8 cellular contexts compared by ENCODE assay signal in the genomic region with DNA sequence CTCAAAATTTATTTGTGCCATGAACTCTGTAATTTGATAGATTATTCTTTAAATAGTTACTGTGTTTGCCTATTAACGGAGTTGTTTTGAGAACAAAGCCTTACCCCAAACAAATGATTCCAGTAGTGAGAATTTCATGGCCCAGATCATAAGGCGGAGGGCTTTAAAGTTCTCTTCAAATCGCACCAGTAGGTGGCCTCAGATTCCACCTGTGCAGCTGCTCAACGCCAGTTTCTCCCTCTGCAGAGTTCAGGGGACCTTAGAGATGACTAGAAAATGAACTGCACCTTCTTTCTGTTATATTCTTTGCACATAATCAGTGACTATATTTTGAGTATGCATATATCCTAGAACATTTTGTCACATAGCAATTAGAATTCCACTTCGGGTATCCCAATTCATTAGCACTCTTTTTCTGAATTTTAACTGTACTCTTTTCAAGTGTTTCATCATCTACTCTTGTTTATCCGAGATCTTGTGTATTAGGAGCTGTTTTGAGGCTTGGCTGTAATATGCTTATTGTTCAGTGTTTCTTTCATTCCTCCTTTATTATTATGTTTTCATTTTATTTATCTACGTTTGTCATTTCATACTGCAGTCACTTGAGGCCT.
A peak's percentile ranks its signal among the peaks of the same experiment; 100 is the strongest.
DNase-seq lines count a peak whose midpoint lies in the region; ATAC-seq, FAIRE-seq and TF ChIP-seq lines count a peak whose summit lies in the region.

No MANE protein-coding gene starts in this region.

- DNase-seq in A549 (ENCODE audit: low read depth in 1 of 2, low spot score in 1 of 2) = peak; percentile 46 to 58
- DNase-seq in NCI-H2081 treated with DMSO at 0.1 percent for 48 hours (lab: John Stamatoyannopoulos, UW) = peak; percentile 25
- DNase-seq in K562 (ENCODE audit: extremely low read depth in 1 of 4, low spot score in 3 of 4) = peak; percentile 21 to 46 (median 30)
- peak; percentile 28 for DNase-seq in medulla oblongata (ENCODE audit: extremely low spot score)
- no peak for DNase-seq in T-helper 2 cell treated with Interferon-gamma antibody and Interleukin-4, amounts not matched to agents 5 μg/mL and 100 μg/mL, for 36 hours (ENCODE audit: low spot score)

- FAIRE-seq in A549 (lab: Jason Lieb, UNC) (peak; percentile 73), K562 (lab: Jason Lieb, UNC) (peak; percentile 82)

- no peaks in the 10 kb centered on the region for H3K27me3 Mint-ChIP-seq in T-helper 2 cell treated with Interferon-gamma antibody and Interleukin-4, amounts not matched to agents 5 μg/mL and 100 μg/mL, for 36 hours (ENCODE audit: low read depth)

- H3K27ac ChIP-seq in A549 = no peak overlapping the region
- H3K27ac ChIP-seq in K562 (ENCODE audit: extremely low read depth, low read depth, low read length) = no peak overlapping the region

- no peak for TF ChIP-seq EP300 in A549 (IDR thresholded peaks at IDR 0.05)
- no peak for TF ChIP-seq EP300 in K562 (IDR thresholded peaks at IDR 0.05; ENCODE audit: low read length)

- intact Hi-C loops in K562 (cut with micrococcal nuclease) = loop anchor here (1.0 kb wide), 1 partner anchor 229 kb away; no protein-coding TSS in a partner anchor

- ATAC-seq in A549 (peak; percentile 82 to 87; a peak in 5 of 6 replicates), K562 (peak; percentile 87), HG02798 (IDR thresholded peaks at IDR 0.05; ENCODE audit: poor library complexity, unreplicated experiment) (no peak), GM21515 (IDR thresholded peaks at IDR 0.05; ENCODE audit: unreplicated experiment) (no peak)

- H3K4me1 ChIP-seq in A549 (no peaks in the 10 kb centered on the region), K562 (replicated peaks in 1 of 2; ENCODE audit: control insufficient read depth in 2 of 2, insufficient read depth in 2 of 2, low read length in 2 of 2) (no peaks in the 10 kb centered on the region)

- H3K36me3 ChIP-seq in K562 (ENCODE audit: control insufficient read depth, insufficient read depth, low read length) = no peaks in the 10 kb centered on the region

- TF ChIP-seq POLR2A in A549 (IDR thresholded peaks at IDR 0.05; ENCODE audit: low read length) (no peak), K562 (conservative IDR thresholded peaks at IDR 0.05) (no peak)

- no peaks in the 10 kb centered on the region for H3K4me1 Mint-ChIP-seq in T-helper 2 cell treated with Interferon-gamma antibody and Interleukin-4, amounts not matched to agents 5 μg/mL and 100 μg/mL, for 36 hours (ENCODE audit: low read depth)

- CTCF ChIA-PET in A549 (lab: Yijun Ruan, JAX) (interaction anchor here (0.7 to 10.0 kb wide), 39 partner anchors 9 to 509 kb away, joined by 3 to 177 read pairs (median 5); partner anchors contain the start of gene CHRM5), K562 (lab: Yijun Ruan, JAX; ENCODE audit: low intra/inter-chr PET ratio) (no interaction called here)

- H3K9me3 ChIP-seq in A549 (no peaks in the 10 kb centered on the region), K562 (replicated peaks; ENCODE audit: control insufficient read depth, insufficient read depth, low read depth, low read length) (no peaks in the 10 kb centered on the region)

- H3K4me3 ChIP-seq in A549 (no peak overlapping the region), K562 (no peak overlapping the region)

- POLR2A ChIA-PET in A549 (lab: Yijun Ruan, JAX) (no interaction called here), K562 (lab: Yijun Ruan, JAX) (no interaction called here)

- no peaks in the 10 kb centered on the region for H3K79me2 ChIP-seq in K562 (ENCODE audit: control insufficient read depth, insufficient read depth, low read length)

- no peak overlapping the region for H3K9ac ChIP-seq in K562 (ENCODE audit: insufficient read depth in 1 of 2, low read depth in 2 of 2, low read length in 2 of 2)

- no peak overlapping the region for H3K27ac Mint-ChIP-seq in T-helper 2 cell treated with Interferon-gamma antibody and Interleukin-4, amounts not matched to agents 5 μg/mL and 100 μg/mL, for 36 hours

- H3K9me3 Mint-ChIP-seq in T-helper 2 cell treated with Interferon-gamma antibody and Interleukin-4, amounts not matched to agents 5 μg/mL and 100 μg/mL, for 36 hours = no peaks in the 10 kb centered on the region

- H3K4me2 ChIP-seq in A549 = no peak overlapping the region
- no peak overlapping the region for H3K4me2 ChIP-seq in K562 (ENCODE audit: insufficient read depth, low read length)

- BruUV-seq in K562 (replicated peaks; lab: Mats Ljungman, UMichigan) = no TSS peak

- WGBS in A549 (ENCODE audit: missing lambda C conversion rate) = 30% methylated on average over 7 of the region's 7 CpGs
- 2% methylated on average over 7 of the region's 7 CpGs for WGBS in K562 (ENCODE audit: insufficient coverage, low coverage, missing lambda C conversion rate)

- no peaks in the 10 kb centered on the region for H3K9me1 ChIP-seq in K562 (ENCODE audit: control insufficient read depth, insufficient read depth, low read length)

- in situ Hi-C loops in K562 (cut with MboI) = loop anchor here (5.0 kb wide), 1 partner anchor 222 kb away; no protein-coding TSS in a partner anchor

- no peaks in the 10 kb centered on the region for H4K20me1 ChIP-seq in K562 (replicated peaks; ENCODE audit: control insufficient read depth, insufficient read depth, low read length)

- no peaks in the 10 kb centered on the region for H3K36me3 Mint-ChIP-seq in T-helper 2 cell treated with Interferon-gamma antibody and Interleukin-4, amounts not matched to agents 5 μg/mL and 100 μg/mL, for 36 hours (ENCODE audit: low read depth)

- H2AFZ ChIP-seq in K562 (ENCODE audit: low read depth, low read length) = no peak overlapping the region

- peak; percentile 81 for TF ChIP-seq CTCF in A549 (IDR thresholded peaks at IDR 0.05)
- peak; percentile 57 for TF ChIP-seq CTCF in GM12874 (IDR thresholded peaks at IDR 0.05; ENCODE audit: insufficient read depth, low read depth, low read length)
- peak; percentile 57 to 67 (median 65) for TF ChIP-seq CTCF in K562 (IDR thresholded peaks at IDR 0.05 in 2 of 3, conservative IDR thresholded peaks at IDR 0.05 in 1 of 3; ENCODE audit: insufficient read depth in 2 of 3, low read depth in 1 of 3, low read length in 3 of 3)

- no peaks in the 10 kb centered on the region; a peak in 1 of 5 replicates for H3K27me3 ChIP-seq in K562 (ENCODE audit: control insufficient read depth in 2 of 2, insufficient read depth in 2 of 2, low read length in 2 of 2)

- H3K4me3 Mint-ChIP-seq in T-helper 2 cell treated with Interferon-gamma antibody and Interleukin-4, amounts not matched to agents 5 μg/mL and 100 μg/mL, for 36 hours = no peak overlapping the region

- TF ChIP-seq RAD21 in A549 (conservative IDR thresholded peaks at IDR 0.05 in 1 of 2, IDR thresholded peaks at IDR 0.05 in 1 of 2) (peak; percentile 75 to 80), K562 (CRISPR knock-in tag; conservative IDR thresholded peaks at IDR 0.05 in 1 of 2, IDR thresholded peaks at IDR 0.05 in 1 of 2) (peak; percentile 71 to 73)

TF ChIP-seq in A549, 52 proteins besides CTCF, POLR2A, EP300 and RAD21:
- TF ChIP-seq EHMT2 (IDR thresholded peaks at IDR 0.05; ENCODE audit: low read depth) = no peak
- peak; percentile 67 for TF ChIP-seq SMC3 (IDR thresholded peaks at IDR 0.05)

TF ChIP-seq in K562, 482 proteins besides CTCF, POLR2A, EP300 and RAD21:
- TF ChIP-seq, protein P1, sequence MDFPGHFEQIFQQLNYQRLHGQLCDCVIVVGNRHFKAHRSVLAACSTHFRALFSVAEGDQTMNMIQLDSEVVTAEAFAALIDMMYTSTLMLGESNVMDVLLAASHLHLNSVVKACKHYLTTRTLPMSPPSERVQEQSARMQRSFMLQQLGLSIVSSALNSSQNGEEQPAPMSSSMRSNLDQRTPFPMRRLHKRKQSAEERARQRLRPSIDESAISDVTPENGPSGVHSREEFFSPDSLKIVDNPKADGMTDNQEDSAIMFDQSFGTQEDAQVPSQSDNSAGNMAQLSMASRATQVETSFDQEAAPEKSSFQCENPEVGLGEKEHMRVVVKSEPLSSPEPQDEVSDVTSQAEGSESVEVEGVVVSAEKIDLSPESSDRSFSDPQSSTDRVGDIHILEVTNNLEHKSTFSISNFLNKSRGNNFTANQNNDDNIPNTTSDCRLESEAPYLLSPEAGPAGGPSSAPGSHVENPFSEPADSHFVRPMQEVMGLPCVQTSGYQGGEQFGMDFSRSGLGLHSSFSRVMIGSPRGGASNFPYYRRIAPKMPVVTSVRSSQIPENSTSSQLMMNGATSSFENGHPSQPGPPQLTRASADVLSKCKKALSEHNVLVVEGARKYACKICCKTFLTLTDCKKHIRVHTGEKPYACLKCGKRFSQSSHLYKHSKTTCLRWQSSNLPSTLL (IDR thresholded peaks at IDR 0.05) = no peak
- TF ChIP-seq ZNF280B (CRISPR knock-in tag; IDR thresholded peaks at IDR 0.05) = no peak
- TF ChIP-seq, protein P2, sequence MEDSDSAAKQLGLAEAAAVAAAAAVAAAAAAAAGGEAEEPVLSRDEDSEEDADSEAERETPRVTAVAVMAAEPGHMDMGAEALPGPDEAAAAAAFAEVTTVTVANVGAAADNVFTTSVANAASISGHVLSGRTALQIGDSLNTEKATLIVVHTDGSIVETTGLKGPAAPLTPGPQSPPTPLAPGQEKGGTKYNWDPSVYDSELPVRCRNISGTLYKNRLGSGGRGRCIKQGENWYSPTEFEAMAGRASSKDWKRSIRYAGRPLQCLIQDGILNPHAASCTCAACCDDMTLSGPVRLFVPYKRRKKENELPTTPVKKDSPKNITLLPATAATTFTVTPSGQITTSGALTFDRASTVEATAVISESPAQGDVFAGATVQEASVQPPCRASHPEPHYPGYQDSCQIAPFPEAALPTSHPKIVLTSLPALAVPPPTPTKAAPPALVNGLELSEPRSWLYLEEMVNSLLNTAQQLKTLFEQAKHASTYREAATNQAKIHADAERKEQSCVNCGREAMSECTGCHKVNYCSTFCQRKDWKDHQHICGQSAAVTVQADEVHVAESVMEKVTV (CRISPR knock-in tag; IDR thresholded peaks at IDR 0.05) = peak; percentile 35; the same call in 1 of the 2 replicates
- no peak for TF ChIP-seq CHD2 (IDR thresholded peaks at IDR 0.05; ENCODE audit: low read depth, low read length)
- TF ChIP-seq KAT8 (IDR thresholded peaks at IDR 0.05; ENCODE audit: low read depth) = no peak
- TF ChIP-seq SMC3 (conservative IDR thresholded peaks at IDR 0.05; ENCODE audit: insufficient read depth, low read depth, low read length) = 0 out of 2 replicates have a peak, but pooled peaks have one; percentile 17

Comparison
In these comparisons a context has a peak if more than half of its experiments do, and no peak if none do; other contexts are left out.
1. ATAC-seq: peak in A549 (2 of 2) and K562 (single experiment); none in HG02798 (single experiment) and GM21515 (single experiment).
2. Of the 35 proteins assayed by ChIP-seq in both K562 and A549: peak only in K562: none; only in A549: none; in both: CTCF, RAD21 and SMC3; in neither: 32.
3. Peak in every context shown above with its lines, with median percentiles within 50 percentile points of each other: CTCF ChIP-seq.